Comparison of ENCODE assay signal across 1 cellular context in genomic region chr12:112015938-112016337, GRCh38.
TF ChIP-seq lines count a peak whose summit lies in the region.

No MANE protein-coding gene starts in this region.

TF ChIP-seq in K562, 482 proteins besides CTCF, POLR2A, EP300 and RAD21:
- TF ChIP-seq ESRRB (CRISPR knock-in tag; IDR thresholded peaks at IDR 0.05; ENCODE audit: borderline replicate concordance) = no peak
- peak; percentile 64 for TF ChIP-seq ZNF146 (CRISPR knock-in tag; IDR thresholded peaks at IDR 0.05; ENCODE audit: unreplicated experiment)
- TF ChIP-seq RBM25 (IDR thresholded peaks at IDR 0.05; ENCODE audit: low read depth, low read length, severe bottlenecking) = peak; percentile 51
- 0 out of 2 replicates have a peak, but pooled peaks have one; percentile 30 for TF ChIP-seq BCOR (IDR thresholded peaks at IDR 0.05)
TF ChIP-seq in K562: peak in this region for 3.
